7 cellular contexts compared by ENCODE assay signal in the genomic region with DNA sequence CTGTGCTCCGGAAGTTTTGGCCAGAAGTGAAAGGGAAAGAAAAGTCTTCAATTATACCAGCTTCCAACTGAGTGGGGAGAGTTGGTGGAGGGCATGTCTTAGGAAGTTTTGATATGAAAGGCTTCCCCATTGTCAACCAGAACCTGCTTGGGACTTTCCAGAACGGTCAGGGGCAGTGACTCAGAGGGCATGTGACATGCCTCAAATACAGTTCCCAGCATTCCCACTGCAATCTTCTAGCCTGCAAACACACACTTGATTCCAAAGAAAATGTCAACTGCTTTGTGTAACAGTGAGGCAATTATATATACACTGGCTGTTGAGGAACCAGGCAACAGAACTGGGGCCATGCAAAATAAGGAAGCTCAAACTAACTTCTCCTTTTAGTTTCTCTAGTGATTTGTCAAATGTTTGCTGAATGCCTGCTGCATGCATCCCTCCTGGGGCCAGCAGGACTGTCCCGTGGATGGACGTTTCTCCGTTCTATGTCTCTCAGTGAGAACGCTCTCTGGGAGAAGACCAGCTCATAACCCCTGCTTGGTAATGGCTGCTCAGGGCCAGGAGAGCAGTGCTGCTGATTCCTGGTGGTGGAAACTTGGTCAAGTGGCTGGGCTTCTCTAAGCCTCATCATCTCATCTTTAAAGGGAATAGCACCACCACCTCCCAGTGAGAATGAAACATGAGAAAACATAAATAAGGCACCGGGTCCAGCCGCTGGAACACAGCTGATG. TPM values are rescaled to one million over a fixed set of nuclear protein-coding genes. Genes with fewer than 3 reads are reported as not detected.
A peak's percentile ranks its signal among the peaks of the same experiment; 100 is the strongest.
DNase-seq lines count a peak whose midpoint lies in the region; ATAC-seq and FAIRE-seq lines count a peak whose summit lies in the region.

No MANE protein-coding gene starts in this region.

- peak; percentile 27 to 42 for DNase-seq in activated CD4-positive, alpha-beta T cell treated with anti-CD3 and anti-CD28 coated beads, Interleukin-2, amount 50 U/mL, for 48 hours
- DNase-seq in frontal cortex (ENCODE audit: low spot score in 2 of 2) = peak; percentile 49 to 75
- peak; percentile 93 for DNase-seq in pulmonary artery endothelial cell (ENCODE audit: low read depth, low spot score)
- no peak for DNase-seq in NCI-H2029 (lab: John Stamatoyannopoulos, UW)

- ATAC-seq in GM18861 (IDR thresholded peaks at IDR 0.05; ENCODE audit: unreplicated experiment) = peak; percentile 46
- ATAC-seq in HG03196 (IDR thresholded peaks at IDR 0.05; ENCODE audit: unreplicated experiment) = peak; percentile 58
- no peak for ATAC-seq in GM18907 (IDR thresholded peaks at IDR 0.05; ENCODE audit: unreplicated experiment)

- FAIRE-seq in frontal cortex (lab: Jason Lieb, UNC) = no peak

RNA-seq across cellular contexts. Expression of a gene that starts 18.3 kb away (rescaled TPM):
- not detected for total RNA-seq in frontal cortex
- 0.04 TPM in 1 of 2 replicates, not detected in the other for total RNA-seq in pulmonary artery endothelial cell

RNA-seq across cellular contexts. Expression of a gene that starts 34.8 kb away (rescaled TPM):
- 15.5 TPM for total RNA-seq in frontal cortex
- total RNA-seq in pulmonary artery endothelial cell = 20.8 and 21.7 TPM in 2 replicates

RNA-seq across cellular contexts. Expression of a gene that starts 35.2 kb away (rescaled TPM):
- total RNA-seq in frontal cortex = 45.2 TPM
- total RNA-seq in pulmonary artery endothelial cell = 36.1 and 52.6 TPM in 2 replicates
